Comparison of ENCODE assay signal across 2 cellular contexts in the genomic region with DNA sequence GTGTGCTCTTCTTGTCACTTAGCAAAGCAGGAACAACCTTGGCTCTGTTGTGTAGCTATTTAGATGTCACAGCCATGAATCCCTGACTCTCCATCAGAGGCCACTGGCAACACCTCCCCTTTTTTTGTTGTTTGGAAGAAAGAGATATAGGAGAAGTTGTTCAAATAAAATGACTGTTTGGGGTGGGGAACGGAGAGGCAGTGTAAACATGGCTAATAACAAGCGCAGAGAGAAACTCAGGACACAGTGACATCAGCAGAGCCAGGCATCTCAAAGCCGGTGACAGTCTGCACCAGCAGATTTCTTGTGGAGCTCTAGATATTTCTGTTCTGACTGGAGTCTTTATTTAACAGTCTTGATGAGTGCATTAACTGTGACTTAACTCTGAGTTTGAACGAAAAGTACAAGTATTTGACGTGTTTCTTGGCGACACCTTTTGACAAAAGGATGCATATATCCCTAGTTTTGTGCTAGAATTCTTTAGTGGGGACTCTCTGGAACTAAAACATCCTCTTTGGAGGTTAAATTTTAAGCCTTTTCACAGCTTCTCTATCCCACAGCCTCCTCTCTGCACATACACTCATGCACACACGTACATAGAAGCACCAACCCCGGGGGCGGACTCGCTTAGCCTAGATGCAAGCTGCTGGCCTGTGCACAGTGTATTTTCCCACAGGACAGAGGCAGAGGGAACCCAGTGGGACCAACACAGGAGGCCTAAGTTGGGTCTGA.
TF ChIP-seq lines count a peak whose summit lies in the region.

No MANE protein-coding gene starts in this region.

TF ChIP-seq in GM23338, 12 proteins besides CTCF, POLR2A, EP300 and RAD21 (continues in another document):
- TF ChIP-seq JUNB (IDR thresholded peaks at IDR 0.05; ENCODE audit: unreplicated experiment) = no peak
- TF ChIP-seq EZH2phosphoT487 (IDR thresholded peaks at IDR 0.05; ENCODE audit: unreplicated experiment) = no peak
- TF ChIP-seq, protein P1, sequence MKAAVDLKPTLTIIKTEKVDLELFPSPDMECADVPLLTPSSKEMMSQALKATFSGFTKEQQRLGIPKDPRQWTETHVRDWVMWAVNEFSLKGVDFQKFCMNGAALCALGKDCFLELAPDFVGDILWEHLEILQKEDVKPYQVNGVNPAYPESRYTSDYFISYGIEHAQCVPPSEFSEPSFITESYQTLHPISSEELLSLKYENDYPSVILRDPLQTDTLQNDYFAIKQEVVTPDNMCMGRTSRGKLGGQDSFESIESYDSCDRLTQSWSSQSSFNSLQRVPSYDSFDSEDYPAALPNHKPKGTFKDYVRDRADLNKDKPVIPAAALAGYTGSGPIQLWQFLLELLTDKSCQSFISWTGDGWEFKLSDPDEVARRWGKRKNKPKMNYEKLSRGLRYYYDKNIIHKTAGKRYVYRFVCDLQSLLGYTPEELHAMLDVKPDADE (IDR thresholded peaks at IDR 0.05) = no peak
- TF ChIP-seq, protein P2, sequence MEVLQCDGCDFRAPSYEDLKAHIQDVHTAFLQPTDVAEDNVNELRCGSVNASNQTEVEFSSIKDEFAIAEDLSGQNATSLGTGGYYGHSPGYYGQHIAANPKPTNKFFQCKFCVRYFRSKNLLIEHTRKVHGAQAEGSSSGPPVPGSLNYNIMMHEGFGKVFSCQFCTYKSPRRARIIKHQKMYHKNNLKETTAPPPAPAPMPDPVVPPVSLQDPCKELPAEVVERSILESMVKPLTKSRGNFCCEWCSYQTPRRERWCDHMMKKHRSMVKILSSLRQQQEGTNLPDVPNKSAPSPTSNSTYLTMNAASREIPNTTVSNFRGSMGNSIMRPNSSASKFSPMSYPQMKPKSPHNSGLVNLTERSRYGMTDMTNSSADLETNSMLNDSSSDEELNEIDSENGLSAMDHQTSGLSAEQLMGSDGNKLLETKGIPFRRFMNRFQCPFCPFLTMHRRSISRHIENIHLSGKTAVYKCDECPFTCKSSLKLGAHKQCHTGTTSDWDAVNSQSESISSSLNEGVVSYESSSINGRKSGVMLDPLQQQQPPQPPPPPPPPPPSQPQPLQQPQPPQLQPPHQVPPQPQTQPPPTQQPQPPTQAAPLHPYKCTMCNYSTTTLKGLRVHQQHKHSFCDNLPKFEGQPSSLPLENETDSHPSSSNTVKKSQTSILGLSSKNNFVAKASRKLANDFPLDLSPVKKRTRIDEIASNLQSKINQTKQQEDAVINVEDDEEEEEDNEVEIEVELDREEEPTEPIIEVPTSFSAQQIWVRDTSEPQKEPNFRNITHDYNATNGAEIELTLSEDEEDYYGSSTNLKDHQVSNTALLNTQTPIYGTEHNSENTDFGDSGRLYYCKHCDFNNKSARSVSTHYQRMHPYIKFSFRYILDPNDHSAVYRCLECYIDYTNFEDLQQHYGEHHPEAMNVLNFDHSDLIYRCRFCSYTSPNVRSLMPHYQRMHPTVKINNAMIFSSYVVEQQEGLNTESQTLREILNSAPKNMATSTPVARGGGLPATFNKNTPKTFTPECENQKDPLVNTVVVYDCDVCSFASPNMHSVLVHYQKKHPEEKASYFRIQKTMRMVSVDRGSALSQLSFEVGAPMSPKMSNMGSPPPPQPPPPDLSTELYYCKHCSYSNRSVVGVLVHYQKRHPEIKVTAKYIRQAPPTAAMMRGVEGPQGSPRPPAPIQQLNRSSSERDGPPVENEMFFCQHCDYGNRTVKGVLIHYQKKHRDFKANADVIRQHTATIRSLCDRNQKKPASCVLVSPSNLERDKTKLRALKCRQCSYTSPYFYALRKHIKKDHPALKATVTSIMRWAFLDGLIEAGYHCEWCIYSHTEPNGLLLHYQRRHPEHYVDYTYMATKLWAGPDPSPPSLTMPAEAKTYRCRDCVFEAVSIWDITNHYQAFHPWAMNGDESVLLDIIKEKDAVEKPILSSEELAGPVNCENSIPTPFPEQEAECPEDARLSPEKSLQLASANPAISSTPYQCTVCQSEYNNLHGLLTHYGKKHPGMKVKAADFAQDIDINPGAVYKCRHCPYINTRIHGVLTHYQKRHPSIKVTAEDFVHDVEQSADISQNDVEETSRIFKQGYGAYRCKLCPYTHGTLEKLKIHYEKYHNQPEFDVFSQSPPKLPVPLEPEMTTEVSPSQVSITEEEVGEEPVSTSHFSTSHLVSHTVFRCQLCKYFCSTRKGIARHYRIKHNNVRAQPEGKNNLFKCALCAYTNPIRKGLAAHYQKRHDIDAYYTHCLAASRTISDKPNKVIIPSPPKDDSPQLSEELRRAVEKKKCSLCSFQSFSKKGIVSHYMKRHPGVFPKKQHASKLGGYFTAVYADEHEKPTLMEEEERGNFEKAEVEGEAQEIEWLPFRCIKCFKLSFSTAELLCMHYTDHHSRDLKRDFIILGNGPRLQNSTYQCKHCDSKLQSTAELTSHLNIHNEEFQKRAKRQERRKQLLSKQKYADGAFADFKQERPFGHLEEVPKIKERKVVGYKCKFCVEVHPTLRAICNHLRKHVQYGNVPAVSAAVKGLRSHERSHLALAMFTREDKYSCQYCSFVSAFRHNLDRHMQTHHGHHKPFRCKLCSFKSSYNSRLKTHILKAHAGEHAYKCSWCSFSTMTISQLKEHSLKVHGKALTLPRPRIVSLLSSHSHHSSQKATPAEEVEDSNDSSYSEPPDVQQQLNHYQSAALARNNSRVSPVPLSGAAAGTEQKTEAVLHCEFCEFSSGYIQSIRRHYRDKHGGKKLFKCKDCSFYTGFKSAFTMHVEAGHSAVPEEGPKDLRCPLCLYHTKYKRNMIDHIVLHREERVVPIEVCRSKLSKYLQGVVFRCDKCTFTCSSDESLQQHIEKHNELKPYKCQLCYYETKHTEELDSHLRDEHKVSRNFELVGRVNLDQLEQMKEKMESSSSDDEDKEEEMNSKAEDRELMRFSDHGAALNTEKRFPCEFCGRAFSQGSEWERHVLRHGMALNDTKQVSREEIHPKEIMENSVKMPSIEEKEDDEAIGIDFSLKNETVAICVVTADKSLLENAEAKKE (CRISPR knock-in tag; IDR thresholded peaks at IDR 0.05) = no peak
- no peak for TF ChIP-seq CREB1 (CRISPR knock-in tag; IDR thresholded peaks at IDR 0.05; ENCODE audit: low read depth)
- no peak for TF ChIP-seq POLR2AphosphoS5 (IDR thresholded peaks at IDR 0.05; ENCODE audit: low read depth)
- TF ChIP-seq EZH2 (IDR thresholded peaks at IDR 0.05; ENCODE audit: low read depth, unreplicated experiment) = no peak
- TF ChIP-seq STAT1 (IDR thresholded peaks at IDR 0.05; ENCODE audit: unreplicated experiment) = no peak

TF ChIP-seq in HEK293T, 16 proteins besides CTCF, POLR2A, EP300 and RAD21:
- TF ChIP-seq SP1 (IDR thresholded peaks at IDR 0.05) (no peak), LEF1 (IDR thresholded peaks at IDR 0.05; ENCODE audit: borderline replicate concordance) (no peak), HDGF (IDR thresholded peaks at IDR 0.05; ENCODE audit: borderline replicate concordance) (no peak), FOXA1 (IDR thresholded peaks at IDR 0.05) (no peak), ZNF384 (IDR thresholded peaks at IDR 0.05) (no peak), SUZ12 (IDR thresholded peaks at IDR 0.05) (no peak), TARDBP (IDR thresholded peaks at IDR 0.05) (no peak), CTBP1 (IDR thresholded peaks at IDR 0.05; ENCODE audit: borderline replicate concordance) (no peak), ARNT (IDR thresholded peaks at IDR 0.05) (no peak), NFRKB (IDR thresholded peaks at IDR 0.05) (no peak), ELF4 (IDR thresholded peaks at IDR 0.05) (no peak), FOXM1 (IDR thresholded peaks at IDR 0.05; ENCODE audit: borderline replicate concordance) (no peak)
- TF ChIP-seq, protein P3, sequence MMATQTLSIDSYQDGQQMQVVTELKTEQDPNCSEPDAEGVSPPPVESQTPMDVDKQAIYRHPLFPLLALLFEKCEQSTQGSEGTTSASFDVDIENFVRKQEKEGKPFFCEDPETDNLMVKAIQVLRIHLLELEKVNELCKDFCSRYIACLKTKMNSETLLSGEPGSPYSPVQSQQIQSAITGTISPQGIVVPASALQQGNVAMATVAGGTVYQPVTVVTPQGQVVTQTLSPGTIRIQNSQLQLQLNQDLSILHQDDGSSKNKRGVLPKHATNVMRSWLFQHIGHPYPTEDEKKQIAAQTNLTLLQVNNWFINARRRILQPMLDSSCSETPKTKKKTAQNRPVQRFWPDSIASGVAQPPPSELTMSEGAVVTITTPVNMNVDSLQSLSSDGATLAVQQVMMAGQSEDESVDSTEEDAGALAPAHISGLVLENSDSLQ (IDR thresholded peaks at IDR 0.05) = no peak
